Comparison of ENCODE assay signal across 19 cellular contexts in genomic region chr2:133497261-133497893, GRCh38.
A peak's percentile ranks its signal among the peaks of the same experiment; 100 is the strongest.
DNase-seq lines count a peak whose midpoint lies in the region; ATAC-seq and TF ChIP-seq lines count a peak whose summit lies in the region.
"Had no signal": no experiment of that assay in that cellular context is flagged by ENCODE, and none has a peak within 500 bp of the region (broad histone marks: within the 10 kb centered on the region; RNA-seq: fewer than 3 reads in every experiment).

No MANE protein-coding gene starts in this region.

- H3K27me3 ChIP-seq in SK-N-SH (ENCODE audit: insufficient read depth) (no peaks in the 10 kb centered on the region), transverse colon (no peaks in the 10 kb centered on the region)
- H3K27me3 ChIP-seq: heart left ventricle, uterus had no signal

- intact Hi-C loops in transverse colon (cut with DNase I; ENCODE audit: low total_unique reads): no loop called here

- peaks cover 3 to 51% of the 10 kb centered on the region in 2 experiments; a peak in 2 of 4 replicates for H3K4me1 ChIP-seq in SK-N-SH (ENCODE audit: control insufficient read depth in 1 of 2, insufficient read depth in 2 of 2, low read depth in 1 of 2, low read length in 1 of 2)
- peaks cover 0 to 49% (median 17%) of the 10 kb centered on the region in 4 donors for H3K4me1 ChIP-seq in transverse colon
- H3K4me1 ChIP-seq: Caco-2, uterus had no signal

- H3K27ac ChIP-seq in SK-N-SH (ENCODE audit: low read depth in 2 of 2, low read length in 1 of 2) (no peak overlapping the region), caudate nucleus (ENCODE audit: low read depth, low read length) (peak overlapping the region; percentile 14), transverse colon (peak overlapping the region; percentile 51 to 72 (median 66))
- H3K27ac ChIP-seq: A549, heart left ventricle, uterus had no signal

- TF ChIP-seq CTCF in SK-N-SH (IDR thresholded peaks at IDR 0.05) (no peak), transverse colon (IDR thresholded peaks at IDR 0.05) (no peak)

- H3K9ac ChIP-seq in SK-N-SH: no peak overlapping the region

- H2AFZ ChIP-seq in SK-N-SH (ENCODE audit: low read depth): no peak overlapping the region

- H3K36me3 ChIP-seq in SK-N-SH (replicated peaks in 1 of 2; ENCODE audit: control insufficient read depth in 1 of 2, insufficient read depth in 2 of 2, low read length in 1 of 2): no peaks in the 10 kb centered on the region
- no peaks in the 10 kb centered on the region for H3K36me3 ChIP-seq in transverse colon
- H3K36me3 ChIP-seq: heart left ventricle, uterus had no signal

- H3K4me3 ChIP-seq in SK-N-SH (ENCODE audit: low read depth in 2 of 2, low read length in 1 of 2) (no peak overlapping the region), transverse colon (no peak overlapping the region)
- H3K4me3 ChIP-seq: A549, heart left ventricle, uterus had no signal

- TF ChIP-seq RAD21 in SK-N-SH (IDR thresholded peaks at IDR 0.05; ENCODE audit: low read length): no peak

- ATAC-seq in SK-N-SH treated with all-trans-retinoic acid at 6 μM for 48 hours (no peak), GM21786 (IDR thresholded peaks at IDR 0.05; ENCODE audit: unreplicated experiment) (no peak)
- ATAC-seq: A549; heart left ventricle; naive thymus-derived CD4-positive, alpha-beta T cell; stimulated activated memory B cell treated with anti-CD40 and anti-IgM and Interleukin-4, amounts not matched to agents 10 μg/mL and 1 μg/mL and 100 μg/mL, for 72 hours had no signal

- CTCF ChIA-PET in SK-N-SH (lab: Yijun Ruan, JAX): interaction anchor here (1.0 to 2.1 kb wide), 2 partner anchors 22 to 283 kb away, joined by 3 to 7 read pairs; no protein-coding TSS in a partner anchor

- DNase-seq in SK-N-SH (no peak), caudate nucleus (lab: John Stamatoyannopoulos, UW) (peak in 3 of 61 donors; percentile 5 to 10 (median 6)), iPS-NIHi7 (ENCODE audit: extremely low spot score) (peak; percentile 54), transverse colon (no peak), SIG-M5 treated with dmso at 0.1 percent for 504 hours (lab: John Stamatoyannopoulos, UW; ENCODE audit: unreplicated experiment) (no peak)
- no peak for DNase-seq in stimulated activated CD4-positive, alpha-beta T cell treated with anti-CD3 and anti-CD28 coated beads, Interleukin-2, amount 100 ng/mL, for 24 hours
- DNase-seq: activated CD4-positive, alpha-beta T cell treated with anti-CD3 and anti-CD28 coated beads for 48 hours; activated T-cell treated with anti-CD3 and anti-CD28 coated beads, Interleukin-2, amount 50 U/mL, for 24 hours; GOT3; heart left ventricle; naive thymus-derived CD4-positive, alpha-beta T cell; NCI-H446 treated with DMSO at 0.1 percent for 48 hours; RPMI8226; uterus had no signal

- in situ Hi-C loops in transverse colon (cut with MboI; ENCODE audit: low pct_ligation_motif_present in 1 of 4, low pct_unique_long_range_greater_than_20kb in 1 of 4, low sequenced_read_pairs in 3 of 4): no loop called here

- H3K4me2 ChIP-seq in SK-N-SH: no peak overlapping the region
- H3K4me2 ChIP-seq: A549 had no signal

- TF ChIP-seq POLR2A in transverse colon (IDR thresholded peaks at IDR 0.05): no peak

- no peaks in the 10 kb centered on the region for H3K79me2 ChIP-seq in SK-N-SH (ENCODE audit: insufficient read depth)

- WGBS in SK-N-SH (ENCODE audit: low lambda C conversion rate): 37% methylated on average over 3 of the region's 3 CpGs
- 27 to 46% methylated on average over 2 to 3 of the region's 3 CpGs for WGBS in transverse colon (ENCODE audit: low coverage in 1 of 2), 2 donors

- POLR2A ChIA-PET in SK-N-SH (lab: Yijun Ruan, JAX): no interaction called here

- no peak for TF ChIP-seq EP300 in SK-N-SH (IDR thresholded peaks at IDR 0.05; ENCODE audit: borderline replicate concordance in 1 of 2, low read depth in 1 of 2, low read length in 1 of 2)
- TF ChIP-seq EP300 in transverse colon (IDR thresholded peaks at IDR 0.05; ENCODE audit: low read depth): no peak

- no peaks in the 10 kb centered on the region for H3K9me3 ChIP-seq in SK-N-SH
- no peaks in the 10 kb centered on the region for H3K9me3 ChIP-seq in transverse colon
- H3K9me3 ChIP-seq: A549, Caco-2, heart left ventricle, uterus had no signal

- no peaks in the 10 kb centered on the region for H4K20me1 ChIP-seq in SK-N-SH (ENCODE audit: insufficient read depth)

- H3K9me2 ChIP-seq in SK-N-SH: no peaks in the 10 kb centered on the region

- H3F3A ChIP-seq in SK-N-SH (replicated peaks; ENCODE audit: insufficient read depth): peaks cover 5% of the 10 kb centered on the region

TF ChIP-seq in SK-N-SH treated with all-trans-retinoic acid at 6 μM for 48 hours, 23 proteins besides CTCF, POLR2A, EP300 and RAD21:
- TF ChIP-seq ISL1 (CRISPR knock-in tag; IDR thresholded peaks at IDR 0.05) (peak; percentile 38; the same call in 1 of the 2 replicates), OSR1 (CRISPR knock-in tag; IDR thresholded peaks at IDR 0.05) (no peak)

TF ChIP-seq in SK-N-SH, 30 proteins besides CTCF, POLR2A, EP300 and RAD21:
- TF ChIP-seq MAX (IDR thresholded peaks at IDR 0.05; ENCODE audit: low read depth): no peak

Comparison
In these comparisons a context has a peak if more than half of its experiments do, and no peak if none do; other contexts are left out.
1. H3K27ac ChIP-seq: peak in caudate nucleus (single experiment) and transverse colon (4 of 4); none in SK-N-SH (0 of 2).